ENCODE assay signal across 8 cellular contexts in genomic region chr17:38824899-38825761, GRCh38. TPM values are rescaled to one million over a fixed set of nuclear protein-coding genes. Genes with fewer than 3 reads are reported as not detected.
DNase-seq lines count a peak whose midpoint lies in the region; ATAC-seq, FAIRE-seq and TF ChIP-seq lines count a peak whose summit lies in the region.

CWC25 (minus strand) TSS chr17:38825321; CDS start chr17:38825183, 138 bp downstream.

- peaks cover 7 to 10% of the 10 kb centered on the region in 2 donors for H3K36me3 ChIP-seq in kidney (ENCODE audit: control insufficient read depth in 1 of 2, insufficient read depth in 2 of 2, low read length in 2 of 2)

- H3K9me3 ChIP-seq in kidney (ENCODE audit: control insufficient read depth in 1 of 2, low read length in 2 of 2) = no peaks in the 10 kb centered on the region

- peak; percentile 38 for TF ChIP-seq CTCF in kidney (IDR thresholded peaks at IDR 0.05; ENCODE audit: borderline replicate concordance, extremely low read depth, insufficient read depth)

- H3K9ac ChIP-seq in kidney (ENCODE audit: low read length in 2 of 2) = peak within 1 kb of the TSS; percentile 84 to 88

- H3K27ac ChIP-seq in kidney (ENCODE audit: low read depth in 2 of 2, low read length in 2 of 2) = peak within 1 kb of the TSS; percentile 97

- H3K4me1 ChIP-seq in kidney (ENCODE audit: control insufficient read depth in 1 of 2, insufficient read depth in 1 of 2, low read depth in 1 of 2, low read length in 2 of 2) = peaks cover 0 to 10% of the 10 kb centered on the region in 2 donors

- peak within 1 kb of the TSS; percentile 92 to 99 for H3K4me3 ChIP-seq in kidney (ENCODE audit: low read length in 2 of 2)

- intact Hi-C loops in kidney (cut with DNase I) = no loop called here

- FAIRE-seq in kidney (lab: Jason Lieb, UNC) = no peak

- ATAC-seq in GM19025 (IDR thresholded peaks at IDR 0.05; ENCODE audit: low read depth, unreplicated experiment) = peak; percentile 74
- peak; percentile 76 for ATAC-seq in HG03378 (IDR thresholded peaks at IDR 0.05; ENCODE audit: unreplicated experiment)

- peak; percentile 96 for DNase-seq in AG08395 (ENCODE audit: low spot score)
- peak; percentile 73 for DNase-seq in NCI-H510A (lab: John Stamatoyannopoulos, UW)
- DNase-seq in activated CD4-positive, alpha-beta T cell treated with anti-CD3 and anti-CD28 coated beads for 1 hour = peak; percentile 97
- peak; percentile 46 to 77 for DNase-seq in cerebellar nuclear complex (lab: John Stamatoyannopoulos, UW)
- DNase-seq in kidney = peak; percentile 97
- DNase-seq in stimulated activated CD4-positive, alpha-beta T cell treated with anti-CD3 and anti-CD28 coated beads, Interleukin-15, amount 100 ng/mL, for 1 hour (ENCODE audit: low read depth in 1 of 2, low spot score in 1 of 2) = peak; percentile 94 to 96

RNA-seq across cellular contexts. Expression of gene CWC25, which starts in this region (rescaled TPM):
- total RNA-seq in kidney = 25.7 TPM
- polyA plus RNA-seq in kidney (ENCODE audit: insufficient read depth, low read depth, low replicate concordance) = 12.9 TPM

Comparison
In these comparisons a context has a peak if more than half of its experiments do, and no peak if none do; other contexts are left out.
1. Peak in every context shown above with its lines: DNase-seq, ATAC-seq, H3K4me3 ChIP-seq and H3K27ac ChIP-seq.